Comparison of ENCODE assay signal across 22 cellular contexts in genomic region chr14:38887696-38888095, GRCh38.
"Had no signal": no experiment of that assay in that cellular context is flagged by ENCODE, and none has a peak within 500 bp of the region (broad histone marks: within the 10 kb centered on the region; RNA-seq: fewer than 3 reads in every experiment).

No MANE protein-coding gene starts in this region.

- H3K27me3 Mint-ChIP-seq: type B pancreatic cell had no signal

- ATAC-seq: activated CD8-positive, alpha-beta T cell treated with anti-CD3 and anti-CD28 coated beads, Interleukin-2, amount 10 ng/mL, durations not matched to agents 7 days and 5 days; activated naive CD4-positive, alpha-beta T cell treated with anti-CD3 and anti-CD28 coated beads, Interleukin-2, amount 50 U/mL, for 72 hours; gastrocnemius medialis; left ventricle myocardium superior; naive thymus-derived CD8-positive, alpha-beta T cell had no signal

- H3K27me3 ChIP-seq: adrenal gland, ascending aorta, brain microvascular endothelial cell, esophagus squamous epithelium, gastrocnemius medialis, vagina had no signal

- H3K4me3 ChIP-seq: adrenal gland, ascending aorta, esophagus squamous epithelium, gastrocnemius medialis, thoracic aorta, vagina had no signal

- H3K36me3 ChIP-seq: adrenal gland, ascending aorta, brain microvascular endothelial cell, esophagus squamous epithelium, gastrocnemius medialis, thoracic aorta, vagina had no signal

- H3K4me3 Mint-ChIP-seq: activated CD8-positive, alpha-beta T cell treated with anti-CD3 and anti-CD28 coated beads, Interleukin-2, amount 10 ng/mL, durations not matched to agents 7 days and 5 days; activated T-helper 1 cell treated with anti-CD3 and anti-CD28 coated beads, Interleukin-12 subunit alpha, Interleukin-12 subunit beta, Interleukin-2, Interleukin-4 antibody, amounts not matched to agents 30 ng/mL and 10 ng/mL and 1 ng/mL, durations not matched to agents 14 hours and 24 hours and 36 hours; mesothelial cell of epicardium; naive thymus-derived CD8-positive, alpha-beta T cell; type B pancreatic cell had no signal

- H3K9me3 ChIP-seq: adrenal gland, ascending aorta, esophagus squamous epithelium, gastrocnemius medialis, thoracic aorta, vagina had no signal

- H3K36me3 Mint-ChIP-seq: activated naive CD4-positive, alpha-beta T cell treated with anti-CD3 and anti-CD28 coated beads, Interleukin-2, amount 50 U/mL, for 72 hours; mesothelial cell of epicardium; naive thymus-derived CD8-positive, alpha-beta T cell; type B pancreatic cell had no signal

- DNase-seq: activated CD4-positive, alpha-beta T cell treated with anti-CD3 and anti-CD28 coated beads for 1 hour; activated CD4-positive, alpha-beta T cell treated with anti-CD3 and anti-CD28 coated beads, Interleukin-2, amount 50 U/mL, for 1 hour; activated CD8-positive, alpha-beta T cell treated with anti-CD3 and anti-CD28 coated beads, Interleukin-2, amount 10 ng/mL, durations not matched to agents 7 days and 5 days; adrenal gland; brain microvascular endothelial cell; caudate nucleus; esophagus squamous epithelium; gastrocnemius medialis; head of caudate nucleus; left ventricle myocardium superior; mammary epithelial cell; naive thymus-derived CD8-positive, alpha-beta T cell; stimulated activated CD4-positive, alpha-beta T cell treated with anti-CD3 and anti-CD28 coated beads, Interleukin-4, amount 100 ng/mL, for 24 hours; stimulated activated naive CD4-positive, alpha-beta T cell treated with Interleukin-2 at 50 U/mL for 16 hours had no signal

- H3K27ac Mint-ChIP-seq: activated CD8-positive, alpha-beta T cell treated with anti-CD3 and anti-CD28 coated beads, Interleukin-2, amount 10 ng/mL, durations not matched to agents 7 days and 5 days; activated naive CD4-positive, alpha-beta T cell treated with anti-CD3 and anti-CD28 coated beads, Interleukin-2, amount 50 U/mL, for 72 hours; activated T-helper 1 cell treated with anti-CD3 and anti-CD28 coated beads, Interleukin-12 subunit alpha, Interleukin-12 subunit beta, Interleukin-2, Interleukin-4 antibody, amounts not matched to agents 30 ng/mL and 10 ng/mL and 1 ng/mL, durations not matched to agents 14 hours and 24 hours and 36 hours; mesothelial cell of epicardium; naive thymus-derived CD8-positive, alpha-beta T cell; progenitor cell of endocrine pancreas; type B pancreatic cell had no signal

- H3K27ac ChIP-seq: adrenal gland, ascending aorta, brain microvascular endothelial cell, esophagus squamous epithelium, gastrocnemius medialis, thoracic aorta, vagina had no signal

- H3K4me1 ChIP-seq: adrenal gland, ascending aorta, esophagus squamous epithelium, gastrocnemius medialis, vagina had no signal

- H3K9me3 Mint-ChIP-seq: activated naive CD4-positive, alpha-beta T cell treated with anti-CD3 and anti-CD28 coated beads, Interleukin-2, amount 50 U/mL, for 72 hours; activated T-helper 1 cell treated with anti-CD3 and anti-CD28 coated beads, Interleukin-12 subunit alpha, Interleukin-12 subunit beta, Interleukin-2, Interleukin-4 antibody, amounts not matched to agents 30 ng/mL and 10 ng/mL and 1 ng/mL, durations not matched to agents 14 hours and 24 hours and 36 hours; type B pancreatic cell had no signal

- H3K4me1 Mint-ChIP-seq: mesothelial cell of epicardium; naive thymus-derived CD8-positive, alpha-beta T cell had no signal
